In the genomic region with DNA sequence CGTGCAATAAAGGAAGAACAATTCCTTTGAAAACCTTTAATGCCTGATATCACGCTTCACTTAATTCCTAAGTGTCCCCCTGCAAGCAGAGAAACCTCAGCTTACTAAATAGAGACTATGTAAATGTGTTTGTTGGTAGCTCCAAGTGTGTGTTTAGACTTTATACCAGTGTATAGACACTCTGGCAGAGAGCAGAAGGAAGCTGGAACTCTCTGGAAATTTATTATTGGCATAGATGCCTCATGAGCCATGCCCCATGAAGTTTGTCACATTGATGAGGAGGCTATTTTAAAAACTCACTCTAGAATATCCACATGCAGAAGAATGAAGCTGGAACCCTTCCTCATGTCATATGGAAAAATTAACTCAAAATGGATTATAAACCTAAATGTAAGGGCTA, we compare ENCODE assay signal across 1 cellular context.
TF ChIP-seq lines count a peak whose summit lies in the region.

No MANE protein-coding gene starts in this region.

TF ChIP-seq in SK-N-SH, 30 proteins besides CTCF, POLR2A, EP300 and RAD21 (continued from another document):
- TF ChIP-seq, protein P1, sequence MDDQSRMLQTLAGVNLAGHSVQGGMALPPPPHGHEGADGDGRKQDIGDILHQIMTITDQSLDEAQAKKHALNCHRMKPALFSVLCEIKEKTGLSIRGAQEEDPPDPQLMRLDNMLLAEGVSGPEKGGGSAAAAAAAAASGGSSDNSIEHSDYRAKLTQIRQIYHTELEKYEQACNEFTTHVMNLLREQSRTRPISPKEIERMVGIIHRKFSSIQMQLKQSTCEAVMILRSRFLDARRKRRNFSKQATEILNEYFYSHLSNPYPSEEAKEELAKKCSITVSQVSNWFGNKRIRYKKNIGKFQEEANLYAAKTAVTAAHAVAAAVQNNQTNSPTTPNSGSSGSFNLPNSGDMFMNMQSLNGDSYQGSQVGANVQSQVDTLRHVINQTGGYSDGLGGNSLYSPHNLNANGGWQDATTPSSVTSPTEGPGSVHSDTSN (IDR thresholded peaks at IDR 0.05): no peak
- TF ChIP-seq NFIC (IDR thresholded peaks at IDR 0.05; ENCODE audit: borderline replicate concordance) (no peak), RCOR1 (IDR thresholded peaks at IDR 0.05; ENCODE audit: low read length) (no peak), ELF1 (IDR thresholded peaks at IDR 0.05) (no peak), YY1 (IDR thresholded peaks at IDR 0.05; ENCODE audit: low read depth) (no peak), FOXJ3 (CRISPR knock-in tag; IDR thresholded peaks at IDR 0.05) (no peak), MEF2A (IDR thresholded peaks at IDR 0.05; ENCODE audit: borderline replicate concordance, low read depth) (no peak), SIN3A (IDR thresholded peaks at IDR 0.05; ENCODE audit: borderline replicate concordance, low read depth, low read length) (no peak), POLR2AphosphoS5 (IDR thresholded peaks at IDR 0.05; ENCODE audit: low read depth, low read length) (no peak), EZH2phosphoT487 (IDR thresholded peaks at IDR 0.05; ENCODE audit: borderline replicate concordance, low read depth) (no peak)
- TF ChIP-seq, protein P2, sequence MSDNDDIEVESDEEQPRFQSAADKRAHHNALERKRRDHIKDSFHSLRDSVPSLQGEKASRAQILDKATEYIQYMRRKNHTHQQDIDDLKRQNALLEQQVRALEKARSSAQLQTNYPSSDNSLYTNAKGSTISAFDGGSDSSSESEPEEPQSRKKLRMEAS (IDR thresholded peaks at IDR 0.05; ENCODE audit: low read depth): no peak
